Comparison of ENCODE assay signal across 1 cellular context in genomic region chr6:17583811-17584210, GRCh38.
TF ChIP-seq lines count a peak whose summit lies in the region.

No MANE protein-coding gene starts in this region.

TF ChIP-seq in HCT116, 20 proteins besides CTCF, POLR2A, EP300 and RAD21 (continued from another document):
- TF ChIP-seq ZBTB33 (IDR thresholded peaks at IDR 0.05; ENCODE audit: extremely low read depth, insufficient replicate concordance, low read length) (no peak), SP1 (IDR thresholded peaks at IDR 0.05; ENCODE audit: low read depth) (no peak), REST (IDR thresholded peaks at IDR 0.05; ENCODE audit: low read depth) (no peak), ATF3 (IDR thresholded peaks at IDR 0.05) (no peak), POLR2AphosphoS5 (IDR thresholded peaks at IDR 0.05; ENCODE audit: low read depth, low read length) (no peak), EZH2phosphoT487 (IDR thresholded peaks at IDR 0.05; ENCODE audit: borderline replicate concordance) (no peak), CEBPB (IDR thresholded peaks at IDR 0.05; ENCODE audit: low read depth) (no peak), ZFX (IDR thresholded peaks at IDR 0.05) (no peak), MAX (IDR thresholded peaks at IDR 0.05) (0 out of 2 replicates have a peak, but pooled peaks have one; percentile 12), EGR1 (IDR thresholded peaks at IDR 0.05; ENCODE audit: low read depth) (peak; percentile 14; the same call in 1 of the 2 replicates)
